8 cellular contexts compared by ENCODE assay signal in the genomic region with DNA sequence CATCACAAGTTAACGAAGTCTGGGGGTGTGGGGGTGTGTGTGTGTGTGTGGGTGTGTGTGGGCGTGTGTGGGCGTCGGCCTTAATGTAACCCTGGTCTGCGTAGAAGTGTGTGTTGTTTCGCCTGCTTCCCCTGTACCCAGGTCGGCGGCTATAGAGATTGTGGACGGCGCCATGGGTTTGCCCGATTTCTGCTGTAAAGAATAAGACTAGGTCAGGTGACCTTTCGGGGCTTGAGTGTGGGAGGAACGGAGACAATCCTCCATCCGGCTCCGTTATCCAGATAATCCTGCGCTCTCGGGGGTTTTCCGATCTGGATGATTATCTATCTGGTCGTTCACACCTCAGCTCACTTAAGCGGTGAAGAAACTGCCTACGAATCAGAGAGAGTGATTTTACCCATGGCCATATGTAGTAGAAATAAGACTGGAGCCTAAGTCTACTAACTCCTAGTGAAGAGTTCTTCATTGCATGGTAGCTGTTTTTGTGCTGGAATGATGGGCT. TPM values are rescaled to one million over a fixed set of nuclear protein-coding genes. Genes with fewer than 3 reads are reported as not detected.
A peak's percentile ranks its signal among the peaks of the same experiment; 100 is the strongest.
DNase-seq lines count a peak whose midpoint lies in the region; ATAC-seq, FAIRE-seq and TF ChIP-seq lines count a peak whose summit lies in the region.

No MANE protein-coding gene starts in this region.

- no peaks in the 10 kb centered on the region for H3K9me3 Mint-ChIP-seq in T-helper 1 cell treated with Interleukin-12 subunit alpha and Interleukin-12 subunit beta and Interleukin-4 antibody, amounts not matched to agents 30 μg/mL and 1 μg/mL, for 36 hours

- H3K27ac Mint-ChIP-seq in T-helper 1 cell treated with Interleukin-12 subunit alpha and Interleukin-12 subunit beta and Interleukin-4 antibody, amounts not matched to agents 30 μg/mL and 1 μg/mL, for 36 hours: peak overlapping the region; percentile 94

- peak overlapping the region; percentile 72 to 97 (median 92) for H3K4me3 ChIP-seq in BLaER1 treated with 17β-estradiol and CSF1 and Interleukin-3, amounts not matched to agents 10 nM and 100 nM
- H3K4me3 ChIP-seq in HL-60 (replicated peaks; ENCODE audit: insufficient read depth, low read length): peak overlapping the region; percentile 81
- peak overlapping the region; percentile 85 for H3K4me3 ChIP-seq in bronchial epithelial cell (ENCODE audit: low read depth, low read length)

- peaks cover 35% of the 10 kb centered on the region for H3K4me1 Mint-ChIP-seq in T-helper 1 cell treated with Interleukin-12 subunit alpha and Interleukin-12 subunit beta and Interleukin-4 antibody, amounts not matched to agents 30 μg/mL and 1 μg/mL, for 36 hours (ENCODE audit: low read depth)

- peaks cover 17 to 73% (median 55%) of the 10 kb centered on the region in 11 experiments; a peak in 20 of 22 replicates for H4K20me1 ChIP-seq in BLaER1 treated with 17β-estradiol and CSF1 and Interleukin-3, amounts not matched to agents 10 nM and 100 nM

- intact Hi-C loops in left colon (cut with DNase I, micrococcal nuclease): no loop called here

- ATAC-seq in GM19328 (IDR thresholded peaks at IDR 0.05; ENCODE audit: unreplicated experiment) (peak; percentile 6), left colon (peak; percentile 54)

- H3K4me1 ChIP-seq in BLaER1 treated with 17β-estradiol and CSF1 and Interleukin-3, amounts not matched to agents 10 nM and 100 nM: peaks cover 31 to 54% (median 43%) of the 10 kb centered on the region in 10 experiments

- peak overlapping the region; percentile 90 to 98 (median 95) for H3K9ac ChIP-seq in BLaER1 treated with 17β-estradiol and CSF1 and Interleukin-3, amounts not matched to agents 10 nM and 100 nM

- DNase-seq in HL-60 (ENCODE audit: low read depth in 1 of 2, low spot score in 1 of 2) (peak in 1 of 2 experiments; percentile 58), bronchial epithelial cell (ENCODE audit: low read depth) (peak; percentile 43), left colon (peak; percentile 45 to 69), H54 (ENCODE audit: insufficient read length, low spot score) (no peak)
- peak; percentile 26 to 39 for DNase-seq in stimulated activated CD4-positive, alpha-beta T cell treated with anti-CD3 and anti-CD28 coated beads, Interleukin-2, amount 100 ng/mL, for 48 hours

- no peak for FAIRE-seq in bronchial epithelial cell (lab: Jason Lieb, UNC)
- FAIRE-seq in H54 (lab: Jason Lieb, UNC): no peak

- peak overlapping the region; percentile 94 for H3K4me3 Mint-ChIP-seq in T-helper 1 cell treated with Interleukin-12 subunit alpha and Interleukin-12 subunit beta and Interleukin-4 antibody, amounts not matched to agents 30 μg/mL and 1 μg/mL, for 36 hours

- peak overlapping the region; percentile 94 to 99 (median 97) for H3K27ac ChIP-seq in BLaER1 treated with 17β-estradiol and CSF1 and Interleukin-3, amounts not matched to agents 10 nM and 100 nM
- H3K27ac ChIP-seq in HL-60 (replicated peaks): peak overlapping the region; percentile 99

- H3K4me2 ChIP-seq in BLaER1 treated with 17β-estradiol and CSF1 and Interleukin-3, amounts not matched to agents 10 nM and 100 nM: peak overlapping the region; percentile 77 to 94 (median 84)

- no peaks in the 10 kb centered on the region for H3K9me3 ChIP-seq in BLaER1 treated with 17β-estradiol and CSF1 and Interleukin-3, amounts not matched to agents 10 nM and 100 nM (replicated peaks in 1 of 11)

- H3K36me3 Mint-ChIP-seq in T-helper 1 cell treated with Interleukin-12 subunit alpha and Interleukin-12 subunit beta and Interleukin-4 antibody, amounts not matched to agents 30 μg/mL and 1 μg/mL, for 36 hours (ENCODE audit: low read depth): no peaks in the 10 kb centered on the region

- TF ChIP-seq CTCF in HL-60 (IDR thresholded peaks at IDR 0.05; ENCODE audit: insufficient read depth, low read length) (no peak), bronchial epithelial cell (IDR thresholded peaks at IDR 0.05; ENCODE audit: insufficient read depth, low read length, severe bottlenecking) (no peak)

- H3K27me3 ChIP-seq in BLaER1 treated with 17β-estradiol and CSF1 and Interleukin-3, amounts not matched to agents 10 nM and 100 nM: no peaks in the 10 kb centered on the region
- H3K27me3 ChIP-seq in HL-60 (ENCODE audit: insufficient read depth, poor library complexity, severe bottlenecking) (no peaks in the 10 kb centered on the region), bronchial epithelial cell (ENCODE audit: control insufficient read depth, insufficient read depth, low read length) (no peaks in the 10 kb centered on the region)

- H3K27me3 Mint-ChIP-seq in T-helper 1 cell treated with Interleukin-12 subunit alpha and Interleukin-12 subunit beta and Interleukin-4 antibody, amounts not matched to agents 30 μg/mL and 1 μg/mL, for 36 hours (ENCODE audit: low read depth): no peaks in the 10 kb centered on the region

- peaks cover 0 to 12% (median 0%) of the 10 kb centered on the region in 11 experiments; a peak in 5 of 22 replicates for H3K36me3 ChIP-seq in BLaER1 treated with 17β-estradiol and CSF1 and Interleukin-3, amounts not matched to agents 10 nM and 100 nM
- no peaks in the 10 kb centered on the region for H3K36me3 ChIP-seq in bronchial epithelial cell (ENCODE audit: control insufficient read depth, insufficient read depth, low read length)

- no peak for TF ChIP-seq POLR2A in H54 (IDR thresholded peaks at IDR 0.05; ENCODE audit: low read depth, low read length)

RNA-seq across cellular contexts. Expression of gene HADHB, which starts 0.5 kb away (rescaled TPM):
- 105 and 135 TPM in 2 replicates for total RNA-seq in bronchial epithelial cell
- total RNA-seq in left colon: 100 to 1,000 TPM; 166 to 180 TPM

RNA-seq across cellular contexts. Expression of gene HADHA, which starts 0.8 kb away (rescaled TPM):
- total RNA-seq in bronchial epithelial cell (140 and 155 TPM in 2 replicates), left colon (100 to 1,000 TPM; 239 to 294 TPM)
